In the genomic region with DNA sequence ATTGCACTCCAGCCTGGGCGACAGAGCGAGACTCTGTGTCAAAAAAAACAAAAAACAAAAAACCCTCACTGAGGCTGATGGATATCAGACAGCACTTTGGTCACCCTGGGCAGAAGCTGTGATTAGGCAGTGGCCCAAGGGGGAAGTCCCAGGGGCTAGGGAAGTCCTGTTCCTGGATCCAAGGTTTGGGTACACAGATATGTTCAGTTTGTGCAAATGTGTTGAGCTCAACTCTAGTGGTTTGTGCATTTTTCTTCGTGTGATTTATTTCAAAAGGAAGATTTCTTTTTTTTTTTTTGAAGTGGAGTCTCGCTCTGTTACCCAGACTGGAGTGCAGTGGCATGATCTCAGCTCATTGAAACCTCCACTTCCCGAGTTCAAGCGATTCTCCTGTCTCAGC, we compare ENCODE assay signal across 26 cellular contexts. TPM values are rescaled to one million over a fixed set of nuclear protein-coding genes. Genes with fewer than 3 reads are reported as not detected.
"Had no signal": no experiment of that assay in that cellular context is flagged by ENCODE, and none has a peak within 500 bp of the region (broad histone marks: within the 10 kb centered on the region; RNA-seq: fewer than 3 reads in every experiment).

No MANE protein-coding gene starts in this region.

- H2AFZ ChIP-seq: hepatocyte had no signal

- H3K4me1 ChIP-seq: left lung, right atrium auricular region, right lobe of liver, suprapubic skin, tibial artery, upper lobe of right lung had no signal

- H3K9me3 ChIP-seq: left lung, mucosa of descending colon, ovary, right lobe of liver, suprapubic skin, thoracic aorta, tibial artery, upper lobe of right lung had no signal

- H3K36me3 ChIP-seq: ovary, right atrium auricular region, right lobe of liver, suprapubic skin, upper lobe of right lung had no signal

- H3K4me3 ChIP-seq: hepatocyte, left lung, lung, mucosa of descending colon, ovary, right atrium auricular region, right lobe of liver, smooth muscle cell, suprapubic skin, thoracic aorta, tibial artery, upper lobe of right lung had no signal

- H3K79me2 ChIP-seq: hepatocyte had no signal

- DNase-seq: kidney glomerular epithelial cell; left cardiac atrium; left lung; mesendoderm; mucosa of descending colon; naive thymus-derived CD4-positive, alpha-beta T cell; ovary; right lobe of liver; stimulated activated CD4-positive, alpha-beta T cell treated with anti-CD3 and anti-CD28 coated beads, Interleukin-2, amount 100 ng/mL, for 24 hours; stimulated activated CD4-positive, alpha-beta T cell treated with anti-CD3 and anti-CD28 coated beads, Interleukin-4, amount 100 ng/mL, for 1 hour; stimulated activated naive CD4-positive, alpha-beta T cell; tibial artery; trophoblast cell; upper lobe of right lung had no signal

- H3K27me3 ChIP-seq: hepatocyte, left lung, ovary, right atrium auricular region, right lobe of liver, suprapubic skin, tibial artery, upper lobe of right lung had no signal

- ATAC-seq: left cardiac atrium; left lung; mucosa of descending colon; naive thymus-derived CD4-positive, alpha-beta T cell; natural killer cell treated with Interleukin-12 subunit alpha and Interleukin-12 subunit beta and Interleukin-15 and Interleukin-18, amount 100 ng/mL, for 72 hours; stimulated activated effector memory CD8-positive, alpha-beta T cell treated with anti-CD3 and anti-CD28 coated beads, Interleukin-12 subunit alpha, Interleukin-12 subunit beta, amount 100 ng/mL, for 72 hours; upper lobe of right lung had no signal

- FAIRE-seq: keratinocyte, urothelium cell line had no signal

- H3K27ac ChIP-seq: hepatocyte, left lung, ovary, right atrium auricular region, right lobe of liver, suprapubic skin, thoracic aorta, tibial artery, upper lobe of right lung had no signal

- H3K4me2 ChIP-seq: hepatocyte, smooth muscle cell had no signal

RNA-seq across cellular contexts. Expression of gene MEF2B, which starts 12.3 kb away (rescaled TPM):
- total RNA-seq: myocyte, right atrium auricular region, skeletal muscle tissue, smooth muscle cell had no signal
